Comparison of ENCODE assay signal across 27 cellular contexts in genomic region chr1:198755715-198756114, GRCh38.
DNase-seq lines count a peak whose midpoint lies in the region; ATAC-seq and TF ChIP-seq lines count a peak whose summit lies in the region.
"Had no signal": no experiment of that assay in that cellular context is flagged by ENCODE, and none has a peak within 500 bp of the region (broad histone marks: within the 10 kb centered on the region; RNA-seq: fewer than 3 reads in every experiment).

No MANE protein-coding gene starts in this region.

- no peak overlapping the region for H3K4me3 Mint-ChIP-seq in activated T-cell treated with anti-CD3 and anti-CD28 coated beads, Interleukin-2, amount 50 U/mL, for 72 hours
- no peak overlapping the region for H3K4me3 Mint-ChIP-seq in activated naive CD8-positive, alpha-beta T cell treated with anti-CD3 and anti-CD28 coated beads for 36 hours
- no peak overlapping the region for H3K4me3 Mint-ChIP-seq in activated CD4-positive, alpha-beta T cell treated with anti-CD3 and anti-CD28 coated beads for 36 hours
- H3K4me3 Mint-ChIP-seq: neural progenitor cell had no signal

- H3K4me1 ChIP-seq in GM23248 (ENCODE audit: insufficient read depth) (no peaks in the 10 kb centered on the region), neutrophil (ENCODE audit: control insufficient read depth in 1 of 2, insufficient read depth in 1 of 2, low read depth in 1 of 2, low read length in 1 of 2) (no peaks in the 10 kb centered on the region)
- H3K4me1 ChIP-seq: A549, neural progenitor cell, right atrium auricular region, thyroid gland, vagina had no signal

- no peaks in the 10 kb centered on the region for H3K27me3 ChIP-seq in GM23248 (replicated peaks; ENCODE audit: insufficient read depth)
- no peaks in the 10 kb centered on the region for H3K27me3 ChIP-seq in neutrophil
- H3K27me3 ChIP-seq in MG63: no peaks in the 10 kb centered on the region
- H3K27me3 ChIP-seq: neural progenitor cell, right atrium auricular region, thyroid gland, vagina had no signal

- peak overlapping the region; percentile 70 for H3K27ac Mint-ChIP-seq in activated T-cell treated with anti-CD3 and anti-CD28 coated beads, Interleukin-2, amount 50 U/mL, for 72 hours
- peak overlapping the region; percentile 72 for H3K27ac Mint-ChIP-seq in activated naive CD8-positive, alpha-beta T cell treated with anti-CD3 and anti-CD28 coated beads for 36 hours
- H3K27ac Mint-ChIP-seq in activated CD4-positive, alpha-beta T cell treated with anti-CD3 and anti-CD28 coated beads for 36 hours: no peak overlapping the region
- H3K27ac Mint-ChIP-seq: activated T-helper 2 cell treated with anti-CD3 and anti-CD28 coated beads, Interferon-gamma antibody, Interleukin-2, Interleukin-4, amounts not matched to agents 10 μg/mL and 5 μg/mL and 100 μg/mL, durations not matched to agents 14 hours and 24 hours and 36 hours; neural progenitor cell had no signal

- CTCF ChIA-PET in activated CD4-positive, alpha-beta T cell treated with anti-CD3 and anti-CD28 coated beads for 36 hours (lab: Charles Lee): interaction anchor here (0.6 to 1.3 kb wide), 2 partner anchors 14 to 470 kb away, joined by 4 to 7 read pairs; no protein-coding TSS in a partner anchor

- H2AFZ ChIP-seq in GM23248: peak overlapping the region; percentile 27; the same call in 1 of the 2 replicates
- H2AFZ ChIP-seq: neural progenitor cell had no signal

- H3K27me3 Mint-ChIP-seq in activated T-cell treated with anti-CD3 and anti-CD28 coated beads, Interleukin-2, amount 50 U/mL, for 72 hours (ENCODE audit: low read depth): no peaks in the 10 kb centered on the region
- H3K27me3 Mint-ChIP-seq in activated naive CD8-positive, alpha-beta T cell treated with anti-CD3 and anti-CD28 coated beads for 36 hours: no peaks in the 10 kb centered on the region
- no peaks in the 10 kb centered on the region for H3K27me3 Mint-ChIP-seq in activated CD4-positive, alpha-beta T cell treated with anti-CD3 and anti-CD28 coated beads for 36 hours

- no peaks in the 10 kb centered on the region for H3K36me3 ChIP-seq in GM23248 (ENCODE audit: low read depth)
- H3K36me3 ChIP-seq in neutrophil: peaks cover 76% of the 10 kb centered on the region
- no peaks in the 10 kb centered on the region for H3K36me3 ChIP-seq in MG63
- H3K36me3 ChIP-seq: neural progenitor cell, right atrium auricular region, thyroid gland, vagina had no signal

- H3K36me3 Mint-ChIP-seq in activated T-cell treated with anti-CD3 and anti-CD28 coated beads, Interleukin-2, amount 50 U/mL, for 72 hours (ENCODE audit: insufficient read depth in 2 of 2): peaks cover 4 to 37% of the 10 kb centered on the region in 2 donors
- H3K36me3 Mint-ChIP-seq in activated naive CD8-positive, alpha-beta T cell treated with anti-CD3 and anti-CD28 coated beads for 36 hours: peaks cover 43% of the 10 kb centered on the region
- H3K36me3 Mint-ChIP-seq in activated CD4-positive, alpha-beta T cell treated with anti-CD3 and anti-CD28 coated beads for 36 hours (ENCODE audit: low read depth): peaks cover 39% of the 10 kb centered on the region
- H3K36me3 Mint-ChIP-seq: neural progenitor cell had no signal

- H3K9me3 ChIP-seq in GM23248 (ENCODE audit: low read depth): no peaks in the 10 kb centered on the region
- peaks cover under 1% of the 10 kb centered on the region for H3K9me3 ChIP-seq in neutrophil
- no peaks in the 10 kb centered on the region for H3K9me3 ChIP-seq in MG63
- H3K9me3 ChIP-seq: A549, right atrium auricular region, thyroid gland, vagina had no signal

- in situ Hi-C loops in GM23248 (cut with MboI): no loop called here

- H3F3A ChIP-seq in GM23248 (ENCODE audit: insufficient read depth): no peaks in the 10 kb centered on the region

- POLR2A ChIA-PET in activated CD4-positive, alpha-beta T cell treated with anti-CD3 and anti-CD28 coated beads for 36 hours (lab: Charles Lee): no interaction called here

- H3K4me3 ChIP-seq in GM23248 (no peak overlapping the region), neutrophil (ENCODE audit: low read depth in 1 of 2, low read length in 1 of 2) (no peak overlapping the region), MG63 (no peak overlapping the region)
- H3K4me3 ChIP-seq: A549, coronary artery, neural progenitor cell, right atrium auricular region, smooth muscle cell, thyroid gland, vagina had no signal

- no peak overlapping the region for H3K9ac ChIP-seq in GM23248
- H3K9ac ChIP-seq: neural progenitor cell had no signal

- H3K4me1 Mint-ChIP-seq in activated T-cell treated with anti-CD3 and anti-CD28 coated beads, Interleukin-2, amount 50 U/mL, for 72 hours (ENCODE audit: low read depth): peaks cover 15% of the 10 kb centered on the region
- peaks cover 14% of the 10 kb centered on the region for H3K4me1 Mint-ChIP-seq in activated naive CD8-positive, alpha-beta T cell treated with anti-CD3 and anti-CD28 coated beads for 36 hours
- H3K4me1 Mint-ChIP-seq in activated CD4-positive, alpha-beta T cell treated with anti-CD3 and anti-CD28 coated beads for 36 hours: peaks cover 12% of the 10 kb centered on the region
- H3K4me1 Mint-ChIP-seq: neural progenitor cell had no signal

- H3K79me2 ChIP-seq in GM23248 (ENCODE audit: insufficient read depth): no peaks in the 10 kb centered on the region

- H3K9me2 ChIP-seq in GM23248 (ENCODE audit: insufficient read depth): no peaks in the 10 kb centered on the region

- no peak for ATAC-seq in activated T-cell treated with anti-CD3 and anti-CD28 coated beads, Interleukin-2, amount 50 U/mL, for 72 hours (replicated peaks in 1 of 2)
- ATAC-seq in activated CD4-positive, alpha-beta T cell treated with anti-CD3 and anti-CD28 coated beads for 36 hours: no peak

- H3K9me3 Mint-ChIP-seq in activated T-cell treated with anti-CD3 and anti-CD28 coated beads, Interleukin-2, amount 50 U/mL, for 72 hours: no peaks in the 10 kb centered on the region
- peaks cover 4% of the 10 kb centered on the region for H3K9me3 Mint-ChIP-seq in activated naive CD8-positive, alpha-beta T cell treated with anti-CD3 and anti-CD28 coated beads for 36 hours
- no peaks in the 10 kb centered on the region for H3K9me3 Mint-ChIP-seq in activated CD4-positive, alpha-beta T cell treated with anti-CD3 and anti-CD28 coated beads for 36 hours (ENCODE audit: low read depth)
- H3K9me3 Mint-ChIP-seq: activated T-helper 2 cell treated with anti-CD3 and anti-CD28 coated beads, Interferon-gamma antibody, Interleukin-2, Interleukin-4, amounts not matched to agents 10 μg/mL and 5 μg/mL and 100 μg/mL, durations not matched to agents 14 hours and 24 hours and 36 hours; neural progenitor cell had no signal

- WGBS in GM23248 (ENCODE audit: low coverage in 1 of 2, low lambda C conversion rate in 2 of 2, missing lambda C conversion rate in 2 of 2), 2 experiments: 31 to 42% methylated on average over 2 of the region's 2 CpGs

- TF ChIP-seq CTCF in neutrophil (IDR thresholded peaks at IDR 0.05): no peak

- intact Hi-C loops in activated CD4-positive, alpha-beta T cell treated with anti-CD3 and anti-CD28 coated beads for 36 hours (cut with DNase I, micrococcal nuclease): loop anchor here (5.0 kb wide), 1 partner anchor 487 kb away; no protein-coding TSS in a partner anchor

- H4K20me1 ChIP-seq in GM23248 (ENCODE audit: insufficient read depth): no peaks in the 10 kb centered on the region

- H3K4me2 ChIP-seq in GM23248 (ENCODE audit: unreplicated experiment): no peak overlapping the region
- H3K4me2 ChIP-seq: A549, neural progenitor cell, smooth muscle cell had no signal

- no peak for DNase-seq in activated T-cell treated with anti-CD3 and anti-CD28 coated beads, Interleukin-2, amount 50 U/mL, for 72 hours
- DNase-seq in activated T-cell treated with anti-CD3 and anti-CD28 coated beads for 4 hours (no peak), GM23248 (no peak), MG63 (no peak), SIG-M5 treated with dmso at 0.1 percent for 504 hours (lab: John Stamatoyannopoulos, UW; ENCODE audit: unreplicated experiment) (no peak)
- DNase-seq in activated naive CD8-positive, alpha-beta T cell treated with anti-CD3 and anti-CD28 coated beads for 36 hours: no peak
- no peak for DNase-seq in activated CD4-positive, alpha-beta T cell treated with anti-CD3 and anti-CD28 coated beads for 36 hours
- DNase-seq: activated CD4-positive, alpha-beta T cell treated with anti-CD3 and anti-CD28 coated beads, Interleukin-2, amount 50 U/mL, for 4 hours; activated CD4-positive, CD25-positive, alpha-beta regulatory T cell; AML-193; effector CD8-positive, alpha-beta T cell; mammary epithelial cell; NCI-H1048; NCI-H1694; NCI-H446 treated with DMSO at 0.1 percent for 48 hours; NCI-H774; posterior cingulate gyrus; SHP77 treated with DMSO at 0.1 percent for 48 hours; thyroid gland had no signal

- H3K27ac ChIP-seq in GM23248: no peak overlapping the region
- H3K27ac ChIP-seq in neutrophil: peak overlapping the region; percentile 39
- H3K27ac ChIP-seq: A549, coronary artery, neural progenitor cell, right atrium auricular region, thyroid gland, vagina had no signal
